In genomic region chr5:111169269-111169668, GRCh38 we compare ENCODE assay signal across 18 cellular contexts. TPM values are rescaled to one million over a fixed set of nuclear protein-coding genes. Genes with fewer than 3 reads are reported as not detected.
DNase-seq lines count a peak whose midpoint lies in the region; FAIRE-seq and TF ChIP-seq lines count a peak whose summit lies in the region.
"Had no signal": no experiment of that assay in that cellular context is flagged by ENCODE, and none has a peak within 500 bp of the region (broad histone marks: within the 10 kb centered on the region; RNA-seq: fewer than 3 reads in every experiment).

No MANE protein-coding gene starts in this region.

- H3T11ph ChIP-seq in H9 (ENCODE audit: low read length): no peak overlapping the region

- H2BK120ac ChIP-seq in H9 (ENCODE audit: low read depth, low read length, poor library complexity, severe bottlenecking) (no peak overlapping the region), H1 (replicated peaks; ENCODE audit: low read depth, low read length) (no peak overlapping the region)

- no peak overlapping the region for H2BK12ac ChIP-seq in H9 (ENCODE audit: insufficient read length, low read depth, low read length)
- no peak overlapping the region for H2BK12ac ChIP-seq in H1 (ENCODE audit: low read depth, low read length)

- no peaks in the 10 kb centered on the region for H3K27me3 ChIP-seq in H9 (ENCODE audit: insufficient read depth, low read length)
- no peaks in the 10 kb centered on the region for H3K27me3 ChIP-seq in H1 (replicated peaks in 1 of 4; ENCODE audit: control insufficient read depth in 3 of 4, extremely low read depth in 1 of 4, insufficient read depth in 3 of 4, low read length in 3 of 4)
- H3K27me3 ChIP-seq in neural progenitor cell: no peaks in the 10 kb centered on the region

- H3K56ac ChIP-seq in H9 (ENCODE audit: insufficient read length, low read depth, low read length): no peak overlapping the region
- no peak overlapping the region for H3K56ac ChIP-seq in H1 (replicated peaks; ENCODE audit: insufficient read length, low read depth, low read length)

- H3K4ac ChIP-seq in H9 (ENCODE audit: low read depth, low read length) (no peak overlapping the region), H1 (replicated peaks; ENCODE audit: insufficient read length, low read depth, low read length) (no peak overlapping the region)

- no peak for TF ChIP-seq POLR2A in H1 (IDR thresholded peaks at IDR 0.05; ENCODE audit: control extremely low read depth in 1 of 2, low read depth in 2 of 2, low read length in 2 of 2)

- H3K9me3 Mint-ChIP-seq in H9 (no peaks in the 10 kb centered on the region), neural progenitor cell (no peaks in the 10 kb centered on the region)
- H3K9me3 Mint-ChIP-seq: IgD-negative memory B cell had no signal

- H3K4me3 Mint-ChIP-seq in H9 (no peak overlapping the region), neural progenitor cell (no peak overlapping the region)
- H3K4me3 Mint-ChIP-seq: CD14-positive monocyte; CD8-positive, alpha-beta T cell; IgD-negative memory B cell had no signal

- POLR2A ChIA-PET in H1 (lab: Charles Lee; ENCODE audit: partially characterized antibody): no interaction called here

- H3K4me1 ChIP-seq in H9 (ENCODE audit: insufficient read depth, low read length): no peaks in the 10 kb centered on the region
- peaks cover 0 to 3% (median 0%) of the 10 kb centered on the region in 4 experiments; a peak in 2 of 7 replicates for H3K4me1 ChIP-seq in H1 (replicated peaks in 1 of 4; ENCODE audit: control insufficient read depth in 3 of 4, insufficient read depth in 4 of 4, low read length in 3 of 4)
- H3K4me1 ChIP-seq in neural progenitor cell: peaks cover 20% of the 10 kb centered on the region
- H3K4me1 ChIP-seq: A549, HAP-1 had no signal

- H3K14ac ChIP-seq in H9 (ENCODE audit: insufficient read depth, low read length): no peak overlapping the region
- no peak overlapping the region for H3K14ac ChIP-seq in H1 (ENCODE audit: insufficient read length)

- H3K27me3 Mint-ChIP-seq in H9 (ENCODE audit: low read depth): no peaks in the 10 kb centered on the region
- H3K27me3 Mint-ChIP-seq in neural progenitor cell (ENCODE audit: insufficient read depth, low read depth): peaks cover 2% of the 10 kb centered on the region

- H3K9ac ChIP-seq in H9 (ENCODE audit: extremely low read depth, insufficient read length, low read length) (no peak overlapping the region), H1 (replicated peaks in 1 of 4; ENCODE audit: extremely low read depth in 1 of 4, low read depth in 3 of 4, low read length in 3 of 4) (peak overlapping the region in 1 of 4 experiments; percentile 34; a peak in 1 of 7 replicates), neural progenitor cell (no peak overlapping the region)
- H3K9ac ChIP-seq: GM23248 had no signal

- H3K79me1 ChIP-seq in H9 (ENCODE audit: insufficient read depth, low read depth, low read length, poor library complexity, severe bottlenecking) (no peaks in the 10 kb centered on the region), H1 (ENCODE audit: low read depth, low read length) (no peaks in the 10 kb centered on the region)

- H4K20me1 ChIP-seq in H9 (ENCODE audit: control insufficient read depth, insufficient read depth, insufficient read length): no peaks in the 10 kb centered on the region
- no peaks in the 10 kb centered on the region for H4K20me1 ChIP-seq in H1 (replicated peaks in 1 of 2; ENCODE audit: control insufficient read depth in 1 of 2, insufficient read depth in 2 of 2, low read length in 2 of 2)
- no peaks in the 10 kb centered on the region for H4K20me1 ChIP-seq in neural progenitor cell (ENCODE audit: low read depth)

- no peak for FAIRE-seq in H1 (lab: Jason Lieb, UNC)
- FAIRE-seq: A549, D721Med, GM12892 had no signal

- H4K91ac ChIP-seq in H9 (ENCODE audit: insufficient read length, low read depth, low read length) (no peak overlapping the region), H1 (replicated peaks; ENCODE audit: insufficient read length, low read length) (no peak overlapping the region)

- DNase-seq in H9 (no peak), H1 (ENCODE audit: low read depth in 1 of 2, low spot score in 2 of 2) (no peak), neural progenitor cell (ENCODE audit: low spot score) (no peak), kidney tubule cell (ENCODE audit: low spot score) (no peak), SKM-1 (lab: John Stamatoyannopoulos, UW; ENCODE audit: unreplicated experiment) (no peak), GM13976 (ENCODE audit: low spot score) (no peak)
- DNase-seq: CD8-positive, alpha-beta T cell; COR-L47; DMS153; DMS79 treated with DMSO at 0.1 percent for 48 hours; GDM1; GM23248 had no signal

- H3K79me2 ChIP-seq in H9 (ENCODE audit: insufficient read depth, low read length) (no peaks in the 10 kb centered on the region), H1 (ENCODE audit: control insufficient read depth in 1 of 2, insufficient read depth in 2 of 2, low read length in 2 of 2) (no peaks in the 10 kb centered on the region), neural progenitor cell (ENCODE audit: low read depth) (no peaks in the 10 kb centered on the region)

- H2BK20ac ChIP-seq in H9 (ENCODE audit: low read depth, low read length, poor library complexity, severe bottlenecking): no peak overlapping the region
- H2BK20ac ChIP-seq in H1 (ENCODE audit: low read length): no peak overlapping the region

- H4K5ac ChIP-seq in H9 (ENCODE audit: insufficient read length, low read depth, low read length) (no peak overlapping the region), H1 (ENCODE audit: insufficient read length, low read depth, low read length) (no peak overlapping the region)

- H3K18ac ChIP-seq in H9 (ENCODE audit: insufficient read length, low read depth, low read length) (no peak overlapping the region), H1 (ENCODE audit: extremely low read depth, low read length) (no peak overlapping the region)

- H2BK15ac ChIP-seq in H9 (ENCODE audit: low read depth, low read length): no peak overlapping the region
- no peak overlapping the region for H2BK15ac ChIP-seq in H1 (ENCODE audit: low read length)

- H3K36me3 ChIP-seq in H1 (ENCODE audit: control insufficient read depth in 2 of 4, insufficient read depth in 4 of 4, low read length in 3 of 4) (no peaks in the 10 kb centered on the region), neural progenitor cell (no peaks in the 10 kb centered on the region)
- H3K36me3 ChIP-seq: HAP-1 had no signal

- in situ Hi-C loops in GM13976 (cut with MboI; ENCODE audit: low sequenced_read_pairs, unreplicated experiment): loop anchor here (10.0 to 25.0 kb wide), 3 partner anchors 116 to 968 kb away; no protein-coding TSS in a partner anchor

- H2AK5ac ChIP-seq in H9 (ENCODE audit: insufficient read length, low read length) (no peak overlapping the region), H1 (ENCODE audit: low read depth, low read length) (no peak overlapping the region)

- no peak overlapping the region for H3K27ac ChIP-seq in H9 (ENCODE audit: insufficient read length, low read depth, low read length)
- no peak overlapping the region for H3K27ac ChIP-seq in H1 (ENCODE audit: low read depth, low read length)
- no peak overlapping the region for H3K27ac ChIP-seq in neural progenitor cell
- H3K27ac ChIP-seq: A549, GM23248 had no signal

- CTCF ChIA-PET in H1 (lab: Charles Lee; ENCODE audit: partially characterized antibody): interaction anchor here (0.8 to 6.7 kb wide), 11 partner anchors 9 to 977 kb away, joined by 3 to 73 read pairs (median 4); no protein-coding TSS in a partner anchor

- H4K8ac ChIP-seq in H9 (replicated peaks; ENCODE audit: insufficient read length, low read depth, low read length) (no peak overlapping the region), H1 (ENCODE audit: extremely low read depth, insufficient read depth, low read length) (no peak overlapping the region)

- H2AFZ ChIP-seq in H9 (ENCODE audit: low read length) (no peak overlapping the region), H1 (ENCODE audit: low read length) (no peak overlapping the region; the same call in 1 of the 2 replicates), neural progenitor cell (replicated peaks) (peak overlapping the region; percentile 84)
- H2AFZ ChIP-seq: GM23248 had no signal

- H2BK5ac ChIP-seq in H9 (ENCODE audit: insufficient read length, low read length) (no peak overlapping the region), H1 (ENCODE audit: low read depth, low read length) (no peak overlapping the region)

- no peaks in the 10 kb centered on the region for H3K36me3 Mint-ChIP-seq in H9 (ENCODE audit: insufficient read depth in 1 of 3, low read depth in 3 of 3)
- no peaks in the 10 kb centered on the region for H3K36me3 Mint-ChIP-seq in neural progenitor cell
- H3K36me3 Mint-ChIP-seq: CD14-positive monocyte; CD8-positive, alpha-beta T cell; IgD-negative memory B cell had no signal

- H3K4me1 Mint-ChIP-seq in H9 (peaks cover 11 to 22% of the 10 kb centered on the region in 2 experiments), neural progenitor cell (peaks cover 13% of the 10 kb centered on the region)
- H3K4me1 Mint-ChIP-seq: CD14-positive monocyte had no signal

- no peak for TF ChIP-seq EP300 in H1 (IDR thresholded peaks at IDR 0.05; ENCODE audit: borderline replicate concordance in 1 of 2, low read depth in 2 of 2, low read length in 2 of 2)

- no CpG with 5 or more reads among the region's 2 CpGs for WGBS in H9 (ENCODE audit: extremely low coverage, insufficient read length, low lambda C conversion rate)
- WGBS in H1 (ENCODE audit: extremely low coverage in 1 of 2, insufficient coverage in 1 of 2, insufficient read length in 1 of 2, insufficient replicate concordance in 2 of 2, low coverage in 1 of 2, low lambda C conversion rate in 2 of 2, missing lambda C conversion rate in 1 of 2), 2 experiments: 76% methylated on average over 2 of the region's 2 CpGs; no CpG with 5 or more reads in 1 of the 2 experiments

- TF ChIP-seq CTCF in H9 (conservative IDR thresholded peaks at IDR 0.05): peak; percentile 32
- TF ChIP-seq CTCF in H1 (IDR thresholded peaks at IDR 0.05; ENCODE audit: control extremely low read depth in 1 of 3, insufficient read depth in 1 of 3, low read depth in 1 of 3, low read length in 3 of 3): no peak
- TF ChIP-seq CTCF in neural progenitor cell (IDR thresholded peaks at IDR 0.05): peak; percentile 13
- no peak for TF ChIP-seq CTCF in GM13976 (IDR thresholded peaks at IDR 0.05; ENCODE audit: borderline replicate concordance, control extremely low read depth, extremely low read depth, insufficient read depth, missing control alignments)

- no peaks in the 10 kb centered on the region for H3K23me2 ChIP-seq in H9 (ENCODE audit: insufficient read length, low read depth, low read length, poor library complexity, severe bottlenecking)
- no peaks in the 10 kb centered on the region; the same call in 1 of the 2 replicates for H3K23me2 ChIP-seq in H1 (ENCODE audit: low read depth, low read length)

- no peak for TF ChIP-seq RAD21 in H1 (IDR thresholded peaks at IDR 0.05 in 1 of 2, conservative IDR thresholded peaks at IDR 0.05 in 1 of 2; ENCODE audit: low read depth in 2 of 2, low read length in 2 of 2)

- peaks cover 4% of the 10 kb centered on the region for H3F3A ChIP-seq in neural progenitor cell (ENCODE audit: low read depth)

- H3K4me3 ChIP-seq in H1 (ENCODE audit: extremely low read depth in 1 of 4, insufficient read depth in 2 of 4, low read depth in 3 of 4, low read length in 4 of 4) (no peak overlapping the region), neural progenitor cell (no peak overlapping the region)
- H3K4me3 ChIP-seq: A549, GM23248, HAP-1 had no signal

- no peak overlapping the region; a peak in 1 of 7 replicates for H3K27ac Mint-ChIP-seq in H9
- no peak overlapping the region for H3K27ac Mint-ChIP-seq in neural progenitor cell
- H3K27ac Mint-ChIP-seq: CD14-positive monocyte; CD8-positive, alpha-beta T cell; IgD-negative memory B cell had no signal

- H3K23ac ChIP-seq in H9 (ENCODE audit: insufficient read length, low read depth, low read length) (no peak overlapping the region), H1 (ENCODE audit: insufficient read length) (no peak overlapping the region)

- H3K9me3 ChIP-seq in H9 (ENCODE audit: control insufficient read depth, low read depth, low read length) (no peaks in the 10 kb centered on the region), H1 (ENCODE audit: insufficient read depth in 2 of 2, low read depth in 1 of 2, low read length in 1 of 2) (no peaks in the 10 kb centered on the region), neural progenitor cell (ENCODE audit: low read depth) (no peaks in the 10 kb centered on the region)
- H3K9me3 ChIP-seq: A549, HAP-1 had no signal

- H3K4me2 ChIP-seq in H9 (ENCODE audit: insufficient read depth, insufficient read length, low read length) (no peak overlapping the region), H1 (ENCODE audit: insufficient read depth in 1 of 2, low read depth in 2 of 2, low read length in 2 of 2) (no peak overlapping the region), neural progenitor cell (no peak overlapping the region)
- H3K4me2 ChIP-seq: A549 had no signal

RNA-seq across cellular contexts. Expression of gene CAMK4, which starts 54.9 kb away (rescaled TPM):
- total RNA-seq in H9 (2021): 6.3 and 7.9 TPM in 2 replicates
- 6.3 and 8.3 TPM in 2 replicates for total RNA-seq in H1 (2021; fragmentation: NEBNext Ultra II Directional; extraction: Animal tissue kit (Norgen Biotek cat#: 25700))
- 1.3 and 1.8 TPM in 2 replicates for polyA plus RNA-seq in H1 (2011; rRNA removed)
- 2.3 TPM for polyA plus RNA-seq in H1 (2011; cell fraction: cytosol; rRNA removed)
- polyA plus RNA-seq in H1 (2011; cell fraction: nucleus; rRNA removed): 3.1 TPM
- polyA plus RNA-seq in H1 (2012, experiment 1 of 2): 3.2 to 4.8 TPM (median 3.7 TPM) in 4 replicates
- 0.55 TPM for polyA plus RNA-seq in H1 (2012, experiment 2 of 2)
- 3.9 TPM for polyA plus RNA-seq in H1 (2013, experiment 1 of 2)
- 2.9 TPM for polyA plus RNA-seq in H1 (2013, experiment 2 of 2)
- polyA minus RNA-seq in H1 (2011; rRNA and poly(A)+ RNA removed): 4.5 and 6.2 TPM in 2 replicates
- polyA minus RNA-seq in H1 (2011; cell fraction: cytosol; rRNA and poly(A)+ RNA removed): 6.6 TPM
- polyA minus RNA-seq in H1 (2011; cell fraction: nucleus; rRNA and poly(A)+ RNA removed): 6.7 TPM
- total RNA-seq in neural progenitor cell (ENCODE audit: low replicate concordance): 3.3 and 5.0 TPM in 2 replicates
- polyA plus RNA-seq: A549 had no signal

Comparison
In these comparisons a context has a peak if more than half of its experiments do, and no peak if none do; other contexts are left out.
1. CTCF ChIP-seq: peak in H9 (single experiment) and neural progenitor cell (single experiment); none in H1 (0 of 3) and GM13976 (single experiment).